In the genomic region with DNA sequence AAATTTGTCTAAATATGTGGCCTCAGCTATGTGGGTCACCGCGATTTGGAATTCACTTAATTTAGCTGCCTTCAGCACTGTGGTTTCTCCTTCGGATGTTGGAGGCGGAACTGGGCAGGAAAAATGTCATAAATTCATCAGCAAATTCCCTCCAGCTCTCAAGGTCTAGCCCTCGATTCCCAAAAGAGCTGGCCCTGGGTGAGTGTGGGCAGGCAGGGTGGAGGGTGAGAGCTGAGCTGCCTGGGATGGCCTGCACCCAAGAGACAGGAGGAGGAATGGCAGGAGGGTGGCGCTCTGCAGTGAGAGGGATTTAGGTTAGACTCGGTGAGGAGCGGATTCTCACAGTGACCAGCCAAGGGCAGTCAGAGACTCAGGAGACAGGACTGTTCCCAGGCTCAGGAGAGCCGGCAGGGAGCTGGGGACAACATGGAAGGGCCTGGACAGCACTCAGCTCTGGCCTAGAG, we compare ENCODE assay signal across 13 cellular contexts. TPM values are rescaled to one million over a fixed set of nuclear protein-coding genes. Genes with fewer than 3 reads are reported as not detected.
DNase-seq lines count a peak whose midpoint lies in the region; ATAC-seq lines count a peak whose summit lies in the region.
"Had no signal": no experiment of that assay in that cellular context is flagged by ENCODE, and none has a peak within 500 bp of the region (broad histone marks: within the 10 kb centered on the region; RNA-seq: fewer than 3 reads in every experiment).

No MANE protein-coding gene starts in this region.

- ATAC-seq in Right ventricle myocardium inferior (peak; percentile 23), HG03439 (IDR thresholded peaks at IDR 0.05; ENCODE audit: unreplicated experiment) (no peak)
- ATAC-seq: activated CD8-positive, alpha-beta memory T cell treated with anti-CD3 and anti-CD28 coated beads, Interleukin-2, amount 10 ng/mL, durations not matched to agents 7 days and 5 days had no signal

- H3K27ac ChIP-seq in layer of hippocampus (ENCODE audit: low read depth, low read length), result peak overlapping the region; percentile 70
- H3K27ac ChIP-seq: hepatocyte had no signal

- H3K27me3 ChIP-seq in layer of hippocampus (ENCODE audit: control insufficient read depth, insufficient read depth, low read length), result no peaks in the 10 kb centered on the region
- H3K27me3 ChIP-seq: hepatocyte had no signal

- no peak for DNase-seq in Right ventricle myocardium inferior (ENCODE audit: missing footprints)
- DNase-seq in cardiac septum (ENCODE audit: low spot score), result no peak
- peak; percentile 68 for DNase-seq in cerebellum (ENCODE audit: low spot score)
- no peak for DNase-seq in T1000 (lab: John Stamatoyannopoulos, UW)
- DNase-seq in KG1 (lab: John Stamatoyannopoulos, UW), result no peak
- DNase-seq in activated CD4-positive, CD25-positive, alpha-beta regulatory T cell (lab: John Stamatoyannopoulos, UW), result no peak
- DNase-seq: activated CD8-positive, alpha-beta memory T cell treated with anti-CD3 and anti-CD28 coated beads, Interleukin-2, amount 10 ng/mL, durations not matched to agents 7 days and 5 days; HFFc6; NCI-H82; stimulated activated naive CD4-positive, alpha-beta T cell had no signal

- intact Hi-C loops in Right ventricle myocardium inferior (cut with DNase I), result loop anchor here (2.0 kb wide), 1 partner anchor 24 kb away; no protein-coding TSS in a partner anchor
- intact Hi-C loops in cardiac septum (cut with DNase I), result no loop called here

RNA-seq across cellular contexts. Expression of gene FEM1B, which starts 57.1 kb away (rescaled TPM):
- 48.9 TPM for total RNA-seq in Right ventricle myocardium inferior
- total RNA-seq in cardiac septum, result 114 TPM
- total RNA-seq in cerebellum, result 130 TPM
